Comparison of ENCODE assay signal across 23 cellular contexts in the genomic region with DNA sequence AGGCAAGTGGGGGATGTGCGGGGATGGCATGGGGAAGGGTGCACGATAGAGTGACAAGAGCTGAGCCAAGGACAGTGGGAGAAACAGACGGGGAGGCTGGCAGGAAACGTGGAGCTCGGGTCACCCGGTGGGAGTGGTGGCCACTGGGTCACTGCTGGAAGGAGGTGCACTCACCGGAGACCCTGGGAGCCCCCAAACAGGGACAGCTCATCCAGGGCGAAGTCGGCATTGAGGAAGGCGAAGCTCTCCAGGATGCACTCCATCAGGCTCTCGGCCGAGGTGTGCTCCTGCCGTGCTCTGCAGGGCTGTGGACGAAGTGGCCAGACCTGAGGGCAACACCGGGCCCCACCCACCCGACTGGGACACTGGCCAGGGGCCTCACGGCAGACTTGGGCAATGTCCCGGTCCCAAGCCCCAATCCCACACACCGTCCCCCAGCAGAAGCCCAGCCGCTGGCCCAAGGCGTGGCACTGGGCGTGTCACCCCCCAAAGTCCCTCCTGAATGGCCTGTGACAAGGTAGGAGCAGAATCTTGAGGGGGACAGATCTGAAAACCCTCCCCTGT.
DNase-seq lines count a peak whose midpoint lies in the region; ATAC-seq, FAIRE-seq and TF ChIP-seq lines count a peak whose summit lies in the region.
"Had no signal": no experiment of that assay in that cellular context is flagged by ENCODE, and none has a peak within 500 bp of the region (broad histone marks: within the 10 kb centered on the region; RNA-seq: fewer than 3 reads in every experiment).

No MANE protein-coding gene starts in this region.

- no peak overlapping the region for H3K23ac ChIP-seq in H1 (ENCODE audit: insufficient read length)

- no peak overlapping the region for H2AK5ac ChIP-seq in H1 (ENCODE audit: low read depth, low read length)

- no peak overlapping the region for H2BK12ac ChIP-seq in H1 (ENCODE audit: low read depth, low read length)

- H3K4me1 ChIP-seq in HepG2 (ENCODE audit: insufficient read depth, low read length), result peaks cover 53% of the 10 kb centered on the region
- peaks cover 0 to 8% (median 3%) of the 10 kb centered on the region in 4 donors for H3K4me1 ChIP-seq in right lobe of liver
- peaks cover 0 to 13% (median 8%) of the 10 kb centered on the region in 4 experiments; a peak in 4 of 7 replicates for H3K4me1 ChIP-seq in H1 (replicated peaks in 1 of 4; ENCODE audit: control insufficient read depth in 3 of 4, insufficient read depth in 4 of 4, low read length in 3 of 4)

- H4K5ac ChIP-seq in H1 (ENCODE audit: insufficient read length, low read depth, low read length), result no peak overlapping the region

- no peak overlapping the region for H3K27ac ChIP-seq in HepG2 (ENCODE audit: extremely low read length, insufficient read depth, low read length)
- no peak overlapping the region for H3K27ac ChIP-seq in right lobe of liver
- no peak overlapping the region for H3K27ac ChIP-seq in H1 (ENCODE audit: low read depth, low read length)
- H3K27ac ChIP-seq: BLaER1 treated with 17β-estradiol and CSF1 and Interleukin-3, amounts not matched to agents 10 nM and 100 nM; HL-60; KMS-11; RWPE1 had no signal

- H3K27me3 ChIP-seq in HepG2 (ENCODE audit: control insufficient read depth in 1 of 2, insufficient read depth in 2 of 2, low read length in 2 of 2) (peaks cover 15 to 57% of the 10 kb centered on the region in 2 experiments; a peak in 3 of 5 replicates), right lobe of liver (no peaks in the 10 kb centered on the region), H1 (replicated peaks in 1 of 4; ENCODE audit: control insufficient read depth in 3 of 4, extremely low read depth in 1 of 4, insufficient read depth in 3 of 4, low read length in 3 of 4) (no peaks in the 10 kb centered on the region)
- H3K27me3 ChIP-seq: BLaER1 treated with 17β-estradiol and CSF1 and Interleukin-3, amounts not matched to agents 10 nM and 100 nM had no signal

- no peak overlapping the region for H2BK15ac ChIP-seq in H1 (ENCODE audit: low read length)

- H3K18ac ChIP-seq in H1 (ENCODE audit: extremely low read depth, low read length), result no peak overlapping the region

- WGBS in HepG2 (ENCODE audit: low lambda C conversion rate), result 36% methylated on average over 16 of the region's 22 CpGs
- WGBS in right lobe of liver (ENCODE audit: insufficient coverage, low coverage, low lambda C conversion rate, missing lambda C conversion rate), result 71% methylated on average over 7 of the region's 22 CpGs
- 94% methylated on average over 20 of the region's 22 CpGs; no CpG with 5 or more reads in 1 of the 2 experiments for WGBS in H1 (ENCODE audit: extremely low coverage in 1 of 2, insufficient coverage in 1 of 2, insufficient read length in 1 of 2, insufficient replicate concordance in 2 of 2, low coverage in 1 of 2, low lambda C conversion rate in 2 of 2, missing lambda C conversion rate in 1 of 2), 2 experiments

- no peak overlapping the region for H3K4me2 ChIP-seq in HepG2 (ENCODE audit: low read depth, low read length)
- no peak overlapping the region for H3K4me2 ChIP-seq in H1 (ENCODE audit: insufficient read depth in 1 of 2, low read depth in 2 of 2, low read length in 2 of 2)
- H3K4me2 ChIP-seq: KMS-11 had no signal

- peaks cover 16% of the 10 kb centered on the region for H3K4me1 Mint-ChIP-seq in stimulated activated effector memory CD8-positive, alpha-beta T cell treated with anti-CD3 and anti-CD28 coated beads, Interleukin-12 subunit alpha, Interleukin-12 subunit beta, amount 100 ng/mL, for 72 hours

- no peaks in the 10 kb centered on the region for H3K23me2 ChIP-seq in H1 (ENCODE audit: low read depth, low read length)

- no peaks in the 10 kb centered on the region for H4K20me1 ChIP-seq in HepG2 (ENCODE audit: insufficient read depth, low read length)
- H4K20me1 ChIP-seq in H1 (replicated peaks in 1 of 2; ENCODE audit: control insufficient read depth in 1 of 2, insufficient read depth in 2 of 2, low read length in 2 of 2), result no peaks in the 10 kb centered on the region

- no peak overlapping the region for H2BK120ac ChIP-seq in H1 (replicated peaks; ENCODE audit: low read depth, low read length)

- DNase-seq in HepG2 (ENCODE audit: low spot score) (no peak), right lobe of liver (no peak), H1 (ENCODE audit: low read depth in 1 of 2, low spot score in 2 of 2) (no peak), NCI-H748 treated with DMSO at 0.1 percent for 48 hours (lab: John Stamatoyannopoulos, UW) (no peak), SW 1271 (lab: John Stamatoyannopoulos, UW) (no peak)
- no peak for DNase-seq in stimulated activated effector memory CD8-positive, alpha-beta T cell treated with anti-CD3 and anti-CD28 coated beads, Interleukin-12 subunit alpha, Interleukin-12 subunit beta, amount 100 ng/mL, for 72 hours (ENCODE audit: low spot score in 2 of 2)
- DNase-seq: AML-193; CD4-positive, alpha-beta T cell; H9; HFFc6; MM.1S; NCI-H2029; NCI-H446 treated with DMSO at 0.1 percent for 48 hours; NCI-H526; SHP77 treated with DMSO at 0.1 percent for 48 hours had no signal

- CTCF ChIA-PET in HepG2 (lab: Yijun Ruan, JAX; ENCODE audit: low intra/inter-chr PET ratio, low total read pairs) (no interaction called here), H1 (lab: Charles Lee; ENCODE audit: partially characterized antibody) (interaction anchor here (1.4 to 5.4 kb wide), 5 partner anchors 11 to 157 kb away, joined by 3 to 36 read pairs (median 4); no protein-coding TSS in a partner anchor)

- TF ChIP-seq POLR2A in HepG2 (IDR thresholded peaks at IDR 0.05; ENCODE audit: insufficient read depth in 1 of 2, low read depth in 2 of 2, low read length in 2 of 2) (no peak), right lobe of liver (IDR thresholded peaks at IDR 0.05) (no peak), H1 (IDR thresholded peaks at IDR 0.05; ENCODE audit: control extremely low read depth in 1 of 2, low read depth in 2 of 2, low read length in 2 of 2) (no peak)

- intact Hi-C loops in HepG2 (cut with micrococcal nuclease; ENCODE audit: unreplicated experiment) (no loop called here), right lobe of liver (cut with DNase I) (no loop called here)

- no peak overlapping the region for H3K4ac ChIP-seq in H1 (replicated peaks; ENCODE audit: insufficient read length, low read depth, low read length)

- TF ChIP-seq CTCF in HepG2 (CRISPR knock-in tag; IDR thresholded peaks at IDR 0.05) (no peak), right lobe of liver (IDR thresholded peaks at IDR 0.05) (no peak), H1 (IDR thresholded peaks at IDR 0.05; ENCODE audit: control extremely low read depth in 1 of 3, insufficient read depth in 1 of 3, low read depth in 1 of 3, low read length in 3 of 3) (no peak)

- H3K9ac ChIP-seq in HepG2 (ENCODE audit: insufficient read depth, low read depth, low read length), result no peak overlapping the region
- H3K9ac ChIP-seq in H1 (replicated peaks in 1 of 4; ENCODE audit: extremely low read depth in 1 of 4, low read depth in 3 of 4, low read length in 3 of 4), result no peak overlapping the region
- H3K9ac ChIP-seq: BLaER1 treated with 17β-estradiol and CSF1 and Interleukin-3, amounts not matched to agents 10 nM and 100 nM; KMS-11 had no signal

- no peak overlapping the region; the same call in 1 of the 2 replicates for H2BK5ac ChIP-seq in H1 (ENCODE audit: low read depth, low read length)

- H3K56ac ChIP-seq in H1 (replicated peaks; ENCODE audit: insufficient read length, low read depth, low read length), result peak overlapping the region; percentile 16

- no peaks in the 10 kb centered on the region for H3K9me3 ChIP-seq in HepG2 (ENCODE audit: low read length)
- no peaks in the 10 kb centered on the region for H3K9me3 ChIP-seq in right lobe of liver
- no peaks in the 10 kb centered on the region for H3K9me3 ChIP-seq in H1 (ENCODE audit: insufficient read depth in 2 of 2, low read depth in 1 of 2, low read length in 1 of 2)

- H3K14ac ChIP-seq in H1 (ENCODE audit: insufficient read length), result no peak overlapping the region

- in situ Hi-C loops in HepG2 (cut with HindIII; ENCODE audit: extremely low pct_ligation_motif_present, low pct_unique_long_range_greater_than_20kb), result no loop called here

- no peak overlapping the region for H2BK20ac ChIP-seq in H1 (ENCODE audit: low read length)

- no peaks in the 10 kb centered on the region for H3K36me3 ChIP-seq in HepG2 (replicated peaks in 1 of 2; ENCODE audit: control insufficient read depth in 1 of 2, insufficient read depth in 2 of 2, low read length in 2 of 2)
- H3K36me3 ChIP-seq in right lobe of liver, result no peaks in the 10 kb centered on the region
- H3K36me3 ChIP-seq in H1 (ENCODE audit: control insufficient read depth in 2 of 4, insufficient read depth in 4 of 4, low read length in 3 of 4), result no peaks in the 10 kb centered on the region
- H3K36me3 ChIP-seq: BLaER1 treated with 17β-estradiol and CSF1 and Interleukin-3, amounts not matched to agents 10 nM and 100 nM had no signal

- no peak for TF ChIP-seq RAD21 in HepG2 (CRISPR knock-in tag; IDR thresholded peaks at IDR 0.05)
- no peak for TF ChIP-seq RAD21 in H1 (IDR thresholded peaks at IDR 0.05 in 1 of 2, conservative IDR thresholded peaks at IDR 0.05 in 1 of 2; ENCODE audit: low read depth in 2 of 2, low read length in 2 of 2)

- no TSS peak for BruUV-seq in HepG2 (replicated peaks; lab: Mats Ljungman, UMichigan)

- H3K79me1 ChIP-seq in H1 (ENCODE audit: low read depth, low read length), result no peaks in the 10 kb centered on the region

- peak overlapping the region; percentile 67 for H3K27ac Mint-ChIP-seq in stimulated activated effector memory CD8-positive, alpha-beta T cell treated with anti-CD3 and anti-CD28 coated beads, Interleukin-12 subunit alpha, Interleukin-12 subunit beta, amount 100 ng/mL, for 72 hours
- H3K27ac Mint-ChIP-seq: CD4-positive, alpha-beta T cell; H9; HFFc6 had no signal

- H3K4me3 Mint-ChIP-seq in stimulated activated effector memory CD8-positive, alpha-beta T cell treated with anti-CD3 and anti-CD28 coated beads, Interleukin-12 subunit alpha, Interleukin-12 subunit beta, amount 100 ng/mL, for 72 hours, result no peak overlapping the region
- H3K4me3 Mint-ChIP-seq: CD4-positive, alpha-beta T cell; H9; HFFc6 had no signal

- no peak overlapping the region for H4K8ac ChIP-seq in H1 (ENCODE audit: extremely low read depth, insufficient read depth, low read length)

- FAIRE-seq in HepG2 (lab: Jason Lieb, UNC) (no peak), H1 (lab: Jason Lieb, UNC) (no peak)
- FAIRE-seq: A204.1, D721Med had no signal

- ATAC-seq in HepG2, result peak; percentile 5; the same call in 2 of the 3 replicates
- ATAC-seq in right lobe of liver, result no peak
- no peak for ATAC-seq in stimulated activated effector memory CD8-positive, alpha-beta T cell treated with anti-CD3 and anti-CD28 coated beads, Interleukin-12 subunit alpha, Interleukin-12 subunit beta, amount 100 ng/mL, for 72 hours
- ATAC-seq in GM18868 (IDR thresholded peaks at IDR 0.05; ENCODE audit: unreplicated experiment), result no peak
- ATAC-seq in HG03342 (IDR thresholded peaks at IDR 0.05; ENCODE audit: unreplicated experiment), result no peak

- H3K9me3 Mint-ChIP-seq in stimulated activated effector memory CD8-positive, alpha-beta T cell treated with anti-CD3 and anti-CD28 coated beads, Interleukin-12 subunit alpha, Interleukin-12 subunit beta, amount 100 ng/mL, for 72 hours, result no peaks in the 10 kb centered on the region
- H3K9me3 Mint-ChIP-seq: CD4-positive, alpha-beta T cell; H9; HFFc6 had no signal

- no peak overlapping the region for H2AFZ ChIP-seq in HepG2 (ENCODE audit: low read length)
- no peak overlapping the region for H2AFZ ChIP-seq in H1 (ENCODE audit: low read length)

- POLR2A ChIA-PET in HepG2 (lab: Yijun Ruan, JAX) (interaction anchor here (1.8 kb wide), 1 partner anchor 193 kb away, joined by 3 read pairs; no protein-coding TSS in a partner anchor), H1 (lab: Charles Lee; ENCODE audit: partially characterized antibody) (interaction anchor here (1.0 to 2.0 kb wide), 4 partner anchors 9 to 39 kb away, joined by 3 to 4 read pairs (median 4); no protein-coding TSS in a partner anchor)

- no peak for TF ChIP-seq EP300 in HepG2 (IDR thresholded peaks at IDR 0.05; ENCODE audit: low read depth in 2 of 2, low read length in 2 of 2)
- TF ChIP-seq EP300 in HepG2 (CRISPR knock-in tag; IDR thresholded peaks at IDR 0.05; ENCODE audit: borderline replicate concordance), result no peak
- no peak for TF ChIP-seq EP300 in H1 (IDR thresholded peaks at IDR 0.05; ENCODE audit: borderline replicate concordance in 1 of 2, low read depth in 2 of 2, low read length in 2 of 2)

- H3K79me2 ChIP-seq in HepG2 (ENCODE audit: insufficient read depth, low read length) (no peaks in the 10 kb centered on the region), H1 (ENCODE audit: control insufficient read depth in 1 of 2, insufficient read depth in 2 of 2, low read length in 2 of 2) (no peaks in the 10 kb centered on the region)

- no peak overlapping the region for H4K91ac ChIP-seq in H1 (replicated peaks; ENCODE audit: insufficient read length, low read length)

- peaks cover 34% of the 10 kb centered on the region for H3K36me3 Mint-ChIP-seq in stimulated activated effector memory CD8-positive, alpha-beta T cell treated with anti-CD3 and anti-CD28 coated beads, Interleukin-12 subunit alpha, Interleukin-12 subunit beta, amount 100 ng/mL, for 72 hours

- H3K4me3 ChIP-seq in HepG2 (replicated peaks in 1 of 3; ENCODE audit: insufficient read depth in 1 of 3, low read depth in 2 of 3, low read length in 3 of 3) (no peak overlapping the region), right lobe of liver (no peak overlapping the region), H1 (ENCODE audit: extremely low read depth in 1 of 4, insufficient read depth in 2 of 4, low read depth in 3 of 4, low read length in 4 of 4) (no peak overlapping the region)
- H3K4me3 ChIP-seq: BLaER1 treated with 17β-estradiol and CSF1 and Interleukin-3, amounts not matched to agents 10 nM and 100 nM had no signal
